ENCODE assay signal across 18 cellular contexts in genomic region chr6:13096084-13096483, GRCh38.
A peak's percentile ranks its signal among the peaks of the same experiment; 100 is the strongest.
DNase-seq lines count a peak whose midpoint lies in the region; ATAC-seq and TF ChIP-seq lines count a peak whose summit lies in the region.
"Had no signal": no experiment of that assay in that cellular context is flagged by ENCODE, and none has a peak within 500 bp of the region (broad histone marks: within the 10 kb centered on the region; RNA-seq: fewer than 3 reads in every experiment).

No MANE protein-coding gene starts in this region.

- no peaks in the 10 kb centered on the region for H3K27me3 ChIP-seq in left ventricle myocardium inferior (ENCODE audit: low read depth)
- H3K27me3 ChIP-seq in thoracic aorta (replicated peaks; ENCODE audit: insufficient read depth) = no peaks in the 10 kb centered on the region
- H3K27me3 ChIP-seq: BE2C had no signal

- peaks cover 67% of the 10 kb centered on the region for H3K4me1 ChIP-seq in left ventricle myocardium inferior
- peaks cover 18 to 43% of the 10 kb centered on the region in 2 donors for H3K4me1 ChIP-seq in thoracic aorta (ENCODE audit: control insufficient read depth in 1 of 2, low read depth in 2 of 2)
- H3K4me1 ChIP-seq: BE2C had no signal

- no peak overlapping the region for H3K4me3 ChIP-seq in left ventricle myocardium inferior
- peak overlapping the region; percentile 24 for H3K4me3 ChIP-seq in thoracic aorta
- H3K4me3 ChIP-seq: GM23338 had no signal

- ATAC-seq in Right ventricle myocardium inferior = no peak
- no peak for ATAC-seq in thoracic aorta (ENCODE audit: insufficient number of reproducible peaks, low FRiP score, low read depth)
- no peak for ATAC-seq in HG02610 (IDR thresholded peaks at IDR 0.05; ENCODE audit: unreplicated experiment)
- ATAC-seq: GM23338 had no signal

- H3K27ac ChIP-seq in left ventricle myocardium inferior (replicated peaks) (peak overlapping the region; percentile 54), caudate nucleus (ENCODE audit: low read depth, low read length) (peak overlapping the region; percentile 8), thoracic aorta (peak overlapping the region; percentile 62 to 63)
- H3K27ac ChIP-seq: HL-60 had no signal

- intact Hi-C loops in left ventricle myocardium inferior (cut with micrococcal nuclease) (no loop called here), Right ventricle myocardium inferior (cut with DNase I) (no loop called here)

- H3K36me3 ChIP-seq in left ventricle myocardium inferior = no peaks in the 10 kb centered on the region
- no peaks in the 10 kb centered on the region for H3K36me3 ChIP-seq in thoracic aorta
- H3K36me3 ChIP-seq: BE2C had no signal

- DNase-seq in left ventricle myocardium inferior = no peak
- no peak for DNase-seq in Right ventricle myocardium inferior (ENCODE audit: missing footprints)
- no peak for DNase-seq in caudate nucleus (lab: John Stamatoyannopoulos, UW)
- DNase-seq in thoracic aorta (ENCODE audit: low spot score) = no peak
- DNase-seq in NOMO-1 treated with DMSO at 0.1 percent for 48 hours (lab: John Stamatoyannopoulos, UW; ENCODE audit: unreplicated experiment) = no peak
- DNase-seq in ureter (ENCODE audit: low spot score) = no peak
- DNase-seq: ACHN; BE2C; C1 segment of cervical spinal cord; CD4-positive, CD25-positive, alpha-beta regulatory T cell; CD8-positive, alpha-beta memory T cell; DMS153; DMS79; GDM1; HCEC 1CT had no signal

- H3K9me3 ChIP-seq in left ventricle myocardium inferior (replicated peaks) (no peaks in the 10 kb centered on the region), thoracic aorta (no peaks in the 10 kb centered on the region)
- H3K9me3 ChIP-seq: BE2C had no signal

- no peak for TF ChIP-seq CTCF in left ventricle myocardium inferior (IDR thresholded peaks at IDR 0.05; ENCODE audit: borderline replicate concordance)
- no peak for TF ChIP-seq CTCF in thoracic aorta (IDR thresholded peaks at IDR 0.05)

Comparison
In these comparisons a context has a peak if more than half of its experiments do, and no peak if none do; other contexts are left out.
1. H3K27ac ChIP-seq: peak in every context shown above with its lines; median percentile 62 in thoracic aorta; 54 in left ventricle myocardium inferior; 8 in caudate nucleus.